9 cellular contexts compared by ENCODE assay signal in the genomic region with DNA sequence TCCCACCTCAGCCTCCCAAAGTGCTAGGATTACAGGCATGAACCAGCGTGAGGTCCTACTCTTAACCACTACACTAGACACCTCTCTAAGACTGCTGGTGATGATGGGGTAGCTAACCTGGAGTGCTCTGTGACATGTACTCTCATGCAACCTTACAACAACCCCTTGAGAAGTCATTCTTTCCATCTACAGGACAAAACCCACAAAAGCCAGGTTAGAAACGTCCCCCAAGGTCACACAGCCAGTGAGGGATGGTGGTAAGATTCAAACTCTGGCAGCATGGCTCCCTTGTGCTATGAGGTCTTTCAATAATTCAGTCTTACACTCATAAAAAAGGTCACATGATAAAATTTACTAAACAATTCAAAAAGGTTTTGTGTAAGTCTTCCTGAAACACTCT.
A peak's percentile ranks its signal among the peaks of the same experiment; 100 is the strongest.
DNase-seq lines count a peak whose midpoint lies in the region; ATAC-seq and TF ChIP-seq lines count a peak whose summit lies in the region.
"Had no signal": no experiment of that assay in that cellular context is flagged by ENCODE, and none has a peak within 500 bp of the region (broad histone marks: within the 10 kb centered on the region; RNA-seq: fewer than 3 reads in every experiment).

No MANE protein-coding gene starts in this region.

- TF ChIP-seq POLR2A in thyroid gland (IDR thresholded peaks at IDR 0.05): no peak

- H2BK120ac ChIP-seq in mesenchymal stem cell (ENCODE audit: low read depth, low read length): no peak overlapping the region

- peak; percentile 37 for DNase-seq in activated naive CD4-positive, alpha-beta T cell treated with anti-CD3 and anti-CD28 coated beads for 36 hours
- no peak for DNase-seq in activated naive CD4-positive, alpha-beta T cell treated with Interleukin-2 at 50 U/mL for 16 hours
- DNase-seq in activated naive CD8-positive, alpha-beta T cell treated with anti-CD3 and anti-CD28 coated beads, Interleukin-2, amount 50 U/mL, for 24 hours: peak; percentile 36
- no peak for DNase-seq in mesenchymal stem cell
- no peak for DNase-seq in thyroid gland
- no peak for DNase-seq in inferior parietal cortex (ENCODE audit: extremely low spot score)
- DNase-seq in HK-2 (ENCODE audit: unreplicated experiment): no peak

- intact Hi-C loops in activated naive CD4-positive, alpha-beta T cell treated with anti-CD3 and anti-CD28 coated beads for 36 hours (cut with micrococcal nuclease): no loop called here
- intact Hi-C loops in thyroid gland (cut with DNase I): no loop called here

- peak overlapping the region; percentile 54 for H3K27ac Mint-ChIP-seq in activated naive CD4-positive, alpha-beta T cell treated with anti-CD3 and anti-CD28 coated beads for 36 hours
- peak overlapping the region; percentile 89 for H3K27ac Mint-ChIP-seq in activated naive CD8-positive, alpha-beta T cell treated with anti-CD3 and anti-CD28 coated beads, Interleukin-2, amount 50 U/mL, for 24 hours

- no peaks in the 10 kb centered on the region for H3K9me3 ChIP-seq in mesenchymal stem cell (ENCODE audit: control insufficient read depth, low read length)
- no peaks in the 10 kb centered on the region for H3K9me3 ChIP-seq in thyroid gland
- H3K9me3 ChIP-seq: BLaER1 treated with 17β-estradiol and CSF1 and Interleukin-3, amounts not matched to agents 10 nM and 100 nM had no signal

- no peak overlapping the region for H4K8ac ChIP-seq in mesenchymal stem cell (ENCODE audit: low read length)

- no peaks in the 10 kb centered on the region for H3K36me3 Mint-ChIP-seq in activated naive CD4-positive, alpha-beta T cell treated with anti-CD3 and anti-CD28 coated beads for 36 hours (ENCODE audit: low read depth)
- H3K36me3 Mint-ChIP-seq in activated naive CD8-positive, alpha-beta T cell treated with anti-CD3 and anti-CD28 coated beads, Interleukin-2, amount 50 U/mL, for 24 hours (ENCODE audit: low read depth): peaks cover 3% of the 10 kb centered on the region

- no peaks in the 10 kb centered on the region for H3K9me3 Mint-ChIP-seq in activated naive CD4-positive, alpha-beta T cell treated with anti-CD3 and anti-CD28 coated beads for 36 hours
- H3K9me3 Mint-ChIP-seq in activated naive CD8-positive, alpha-beta T cell treated with anti-CD3 and anti-CD28 coated beads, Interleukin-2, amount 50 U/mL, for 24 hours: no peaks in the 10 kb centered on the region

- no peaks in the 10 kb centered on the region for H3K27me3 Mint-ChIP-seq in activated naive CD4-positive, alpha-beta T cell treated with anti-CD3 and anti-CD28 coated beads for 36 hours (ENCODE audit: low read depth)
- no peaks in the 10 kb centered on the region for H3K27me3 Mint-ChIP-seq in activated naive CD8-positive, alpha-beta T cell treated with anti-CD3 and anti-CD28 coated beads, Interleukin-2, amount 50 U/mL, for 24 hours

- CTCF ChIA-PET in activated naive CD4-positive, alpha-beta T cell treated with anti-CD3 and anti-CD28 coated beads for 36 hours (lab: Charles Lee): interaction anchor here (0.6 to 4.8 kb wide), 6 partner anchors 27 to 103 kb away, joined by 4 to 37 read pairs (median 6); partner anchors contain the start of gene SERTAD2

- H3K18ac ChIP-seq in mesenchymal stem cell (ENCODE audit: low read depth in 1 of 2, low read length in 2 of 2): peak overlapping the region in 1 of 2 experiments; percentile 21

- H2AFZ ChIP-seq in mesenchymal stem cell (ENCODE audit: low read depth, low read length): no peak overlapping the region

- peaks cover 4% of the 10 kb centered on the region for H3K79me1 ChIP-seq in mesenchymal stem cell (replicated peaks; ENCODE audit: low read length, poor library complexity, severe bottlenecking)

- H2BK12ac ChIP-seq in mesenchymal stem cell (ENCODE audit: low read length in 2 of 2): peak overlapping the region in 1 of 2 experiments; percentile 29

- H3K27ac ChIP-seq in mesenchymal stem cell (ENCODE audit: low read length, poor library complexity, severe bottlenecking) (no peak overlapping the region), thyroid gland (peak overlapping the region; percentile 97 to 98 (median 98))
- H3K27ac ChIP-seq: BLaER1 treated with 17β-estradiol and CSF1 and Interleukin-3, amounts not matched to agents 10 nM and 100 nM had no signal

- WGBS in mesenchymal stem cell: 100% methylated on average over 1 of the region's 2 CpGs
- 56 to 66% methylated on average over 2 of the region's 2 CpGs for whole genome bisulfite sequencing in thyroid gland, 2 donors

- H3K23ac ChIP-seq in mesenchymal stem cell (ENCODE audit: low read length in 2 of 2): peak overlapping the region in 1 of 2 experiments; percentile 40

- peaks cover 4% of the 10 kb centered on the region for H3K4me1 ChIP-seq in mesenchymal stem cell (ENCODE audit: control insufficient read depth, insufficient read depth, low read depth, low read length)
- peaks cover 10 to 16% of the 10 kb centered on the region in 2 donors for H3K4me1 ChIP-seq in thyroid gland

- H3K4me3 Mint-ChIP-seq in activated naive CD4-positive, alpha-beta T cell treated with anti-CD3 and anti-CD28 coated beads for 36 hours: peak overlapping the region; percentile 14
- peak overlapping the region; percentile 96 for H3K4me3 Mint-ChIP-seq in activated naive CD8-positive, alpha-beta T cell treated with anti-CD3 and anti-CD28 coated beads, Interleukin-2, amount 50 U/mL, for 24 hours

- H3K27me3 ChIP-seq in mesenchymal stem cell (ENCODE audit: control insufficient read depth in 1 of 2, insufficient read depth in 1 of 2, low read length in 2 of 2) (no peaks in the 10 kb centered on the region), thyroid gland (no peaks in the 10 kb centered on the region)

- TF ChIP-seq CTCF in thyroid gland (IDR thresholded peaks at IDR 0.05): no peak

- H2BK15ac ChIP-seq in mesenchymal stem cell (ENCODE audit: low read depth, poor library complexity, severe bottlenecking): no peak overlapping the region

- peak overlapping the region; percentile 95 for H3K9ac ChIP-seq in mesenchymal stem cell (ENCODE audit: low read length)
- H3K9ac ChIP-seq: BLaER1 treated with 17β-estradiol and CSF1 and Interleukin-3, amounts not matched to agents 10 nM and 100 nM had no signal

- ATAC-seq in activated naive CD8-positive, alpha-beta T cell treated with anti-CD3 and anti-CD28 coated beads, Interleukin-2, amount 50 U/mL, for 24 hours: peak; percentile 44
- ATAC-seq in GM18520 (IDR thresholded peaks at IDR 0.05; ENCODE audit: unreplicated experiment): no peak

- no peak overlapping the region for H3K14ac ChIP-seq in mesenchymal stem cell (ENCODE audit: low read length in 2 of 2)

- H2AK5ac ChIP-seq in mesenchymal stem cell (ENCODE audit: low read length, severe bottlenecking): peak overlapping the region; percentile 93

- no peak overlapping the region for H2BK5ac ChIP-seq in mesenchymal stem cell (ENCODE audit: low read depth, low read length, poor library complexity, severe bottlenecking)

- H3K4ac ChIP-seq in mesenchymal stem cell (ENCODE audit: low read depth in 1 of 2, low read length in 2 of 2): peak overlapping the region in 1 of 2 experiments; percentile 43

- H4K91ac ChIP-seq in mesenchymal stem cell (ENCODE audit: low read length): no peak overlapping the region

- H3K4me3 ChIP-seq in mesenchymal stem cell (ENCODE audit: insufficient read depth in 1 of 2, low read depth in 1 of 2, low read length in 2 of 2): peak overlapping the region in 1 of 2 experiments; percentile 90
- no peak overlapping the region for H3K4me3 ChIP-seq in thyroid gland (replicated peaks in 1 of 3)
- H3K4me3 ChIP-seq: BLaER1 treated with 17β-estradiol and CSF1 and Interleukin-3, amounts not matched to agents 10 nM and 100 nM had no signal

- peaks cover 35% of the 10 kb centered on the region for H3K4me1 Mint-ChIP-seq in activated naive CD4-positive, alpha-beta T cell treated with anti-CD3 and anti-CD28 coated beads for 36 hours (ENCODE audit: low read depth)
- H3K4me1 Mint-ChIP-seq in activated naive CD8-positive, alpha-beta T cell treated with anti-CD3 and anti-CD28 coated beads, Interleukin-2, amount 50 U/mL, for 24 hours: peaks cover 41% of the 10 kb centered on the region

- no peak overlapping the region for H3K4me2 ChIP-seq in mesenchymal stem cell (ENCODE audit: low read length, poor library complexity, severe bottlenecking)

- H3K36me3 ChIP-seq in mesenchymal stem cell (ENCODE audit: control insufficient read depth in 1 of 2, insufficient read depth in 2 of 2, low read depth in 1 of 2, low read length in 2 of 2) (peaks cover 0 to 5% of the 10 kb centered on the region in 2 experiments), thyroid gland (no peaks in the 10 kb centered on the region)
- H3K36me3 ChIP-seq: BLaER1 treated with 17β-estradiol and CSF1 and Interleukin-3, amounts not matched to agents 10 nM and 100 nM had no signal

Comparison
In these comparisons a context has a peak if more than half of its experiments do, and no peak if none do; other contexts are left out.
1. DNase-seq: peak in activated naive CD4-positive, alpha-beta T cell treated with anti-CD3 and anti-CD28 coated beads for 36 hours (single experiment) and activated naive CD8-positive, alpha-beta T cell treated with anti-CD3 and anti-CD28 coated beads, Interleukin-2, amount 50 U/mL, for 24 hours (single experiment); none in activated naive CD4-positive, alpha-beta T cell treated with Interleukin-2 at 50 U/mL for 16 hours (single experiment), mesenchymal stem cell (single experiment), thyroid gland (0 of 2), inferior parietal cortex (single experiment) and HK-2 (single experiment).